Comparison of ENCODE assay signal across 3 cellular contexts in genomic region chr9:125969868-125970267, GRCh38.
TF ChIP-seq lines count a peak whose summit lies in the region.

No MANE protein-coding gene starts in this region.

TF ChIP-seq in SK-N-SH treated with all-trans-retinoic acid at 6 μM for 48 hours, 23 proteins besides CTCF, POLR2A, EP300 and RAD21 (continued from another document):
- no peak for TF ChIP-seq PATZ1 (CRISPR knock-in tag; IDR thresholded peaks at IDR 0.05; ENCODE audit: borderline replicate concordance)
- no peak for TF ChIP-seq ZFP3 (CRISPR knock-in tag; IDR thresholded peaks at IDR 0.05)
- no peak for TF ChIP-seq ARNTL (CRISPR knock-in tag; IDR thresholded peaks at IDR 0.05; ENCODE audit: borderline replicate concordance, low read depth)
- TF ChIP-seq ZNF8 (CRISPR knock-in tag; IDR thresholded peaks at IDR 0.05): no peak
- TF ChIP-seq, protein P1, sequence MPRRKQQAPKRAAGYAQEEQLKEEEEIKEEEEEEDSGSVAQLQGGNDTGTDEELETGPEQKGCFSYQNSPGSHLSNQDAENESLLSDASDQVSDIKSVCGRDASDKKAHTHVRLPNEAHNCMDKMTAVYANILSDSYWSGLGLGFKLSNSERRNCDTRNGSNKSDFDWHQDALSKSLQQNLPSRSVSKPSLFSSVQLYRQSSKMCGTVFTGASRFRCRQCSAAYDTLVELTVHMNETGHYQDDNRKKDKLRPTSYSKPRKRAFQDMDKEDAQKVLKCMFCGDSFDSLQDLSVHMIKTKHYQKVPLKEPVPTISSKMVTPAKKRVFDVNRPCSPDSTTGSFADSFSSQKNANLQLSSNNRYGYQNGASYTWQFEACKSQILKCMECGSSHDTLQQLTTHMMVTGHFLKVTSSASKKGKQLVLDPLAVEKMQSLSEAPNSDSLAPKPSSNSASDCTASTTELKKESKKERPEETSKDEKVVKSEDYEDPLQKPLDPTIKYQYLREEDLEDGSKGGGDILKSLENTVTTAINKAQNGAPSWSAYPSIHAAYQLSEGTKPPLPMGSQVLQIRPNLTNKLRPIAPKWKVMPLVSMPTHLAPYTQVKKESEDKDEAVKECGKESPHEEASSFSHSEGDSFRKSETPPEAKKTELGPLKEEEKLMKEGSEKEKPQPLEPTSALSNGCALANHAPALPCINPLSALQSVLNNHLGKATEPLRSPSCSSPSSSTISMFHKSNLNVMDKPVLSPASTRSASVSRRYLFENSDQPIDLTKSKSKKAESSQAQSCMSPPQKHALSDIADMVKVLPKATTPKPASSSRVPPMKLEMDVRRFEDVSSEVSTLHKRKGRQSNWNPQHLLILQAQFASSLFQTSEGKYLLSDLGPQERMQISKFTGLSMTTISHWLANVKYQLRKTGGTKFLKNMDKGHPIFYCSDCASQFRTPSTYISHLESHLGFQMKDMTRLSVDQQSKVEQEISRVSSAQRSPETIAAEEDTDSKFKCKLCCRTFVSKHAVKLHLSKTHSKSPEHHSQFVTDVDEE (CRISPR knock-in tag; IDR thresholded peaks at IDR 0.05): no peak
- no peak for TF ChIP-seq RARB (CRISPR knock-in tag; IDR thresholded peaks at IDR 0.05)
- TF ChIP-seq, protein P2, sequence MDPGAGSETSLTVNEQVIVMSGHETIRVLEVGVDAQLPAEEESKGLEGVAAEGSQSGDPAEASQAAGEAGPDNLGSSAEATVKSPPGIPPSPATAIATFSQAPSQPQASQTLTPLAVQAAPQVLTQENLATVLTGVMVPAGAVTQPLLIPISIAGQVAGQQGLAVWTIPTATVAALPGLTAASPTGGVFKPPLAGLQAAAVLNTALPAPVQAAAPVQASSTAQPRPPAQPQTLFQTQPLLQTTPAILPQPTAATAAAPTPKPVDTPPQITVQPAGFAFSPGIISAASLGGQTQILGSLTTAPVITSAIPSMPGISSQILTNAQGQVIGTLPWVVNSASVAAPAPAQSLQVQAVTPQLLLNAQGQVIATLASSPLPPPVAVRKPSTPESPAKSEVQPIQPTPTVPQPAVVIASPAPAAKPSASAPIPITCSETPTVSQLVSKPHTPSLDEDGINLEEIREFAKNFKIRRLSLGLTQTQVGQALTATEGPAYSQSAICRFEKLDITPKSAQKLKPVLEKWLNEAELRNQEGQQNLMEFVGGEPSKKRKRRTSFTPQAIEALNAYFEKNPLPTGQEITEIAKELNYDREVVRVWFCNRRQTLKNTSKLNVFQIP (CRISPR knock-in tag; IDR thresholded peaks at IDR 0.05; ENCODE audit: borderline replicate concordance, low read depth): no peak

TF ChIP-seq in SK-N-SH, 30 proteins besides CTCF, POLR2A, EP300 and RAD21 (continued from another document):
- TF ChIP-seq REST (IDR thresholded peaks at IDR 0.05; ENCODE audit: low read depth, low read length) (no peak), JUND (IDR thresholded peaks at IDR 0.05) (no peak), MXI1 (IDR thresholded peaks at IDR 0.05; ENCODE audit: low read depth, low read length) (no peak)
- TF ChIP-seq, protein P3, sequence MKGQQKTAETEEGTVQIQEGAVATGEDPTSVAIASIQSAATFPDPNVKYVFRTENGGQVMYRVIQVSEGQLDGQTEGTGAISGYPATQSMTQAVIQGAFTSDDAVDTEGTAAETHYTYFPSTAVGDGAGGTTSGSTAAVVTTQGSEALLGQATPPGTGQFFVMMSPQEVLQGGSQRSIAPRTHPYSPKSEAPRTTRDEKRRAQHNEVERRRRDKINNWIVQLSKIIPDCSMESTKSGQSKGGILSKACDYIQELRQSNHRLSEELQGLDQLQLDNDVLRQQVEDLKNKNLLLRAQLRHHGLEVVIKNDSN (IDR thresholded peaks at IDR 0.05; ENCODE audit: borderline replicate concordance, low read depth): no peak
- TF ChIP-seq, protein P4, sequence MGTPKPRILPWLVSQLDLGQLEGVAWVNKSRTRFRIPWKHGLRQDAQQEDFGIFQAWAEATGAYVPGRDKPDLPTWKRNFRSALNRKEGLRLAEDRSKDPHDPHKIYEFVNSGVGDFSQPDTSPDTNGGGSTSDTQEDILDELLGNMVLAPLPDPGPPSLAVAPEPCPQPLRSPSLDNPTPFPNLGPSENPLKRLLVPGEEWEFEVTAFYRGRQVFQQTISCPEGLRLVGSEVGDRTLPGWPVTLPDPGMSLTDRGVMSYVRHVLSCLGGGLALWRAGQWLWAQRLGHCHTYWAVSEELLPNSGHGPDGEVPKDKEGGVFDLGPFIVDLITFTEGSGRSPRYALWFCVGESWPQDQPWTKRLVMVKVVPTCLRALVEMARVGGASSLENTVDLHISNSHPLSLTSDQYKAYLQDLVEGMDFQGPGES (IDR thresholded peaks at IDR 0.05; ENCODE audit: low read depth, low read length): no peak

TF ChIP-seq in WTC11, 78 proteins besides CTCF, POLR2A, EP300 and RAD21 (continued from another document):
- TF ChIP-seq IRF1 (CRISPR knock-in tag; IDR thresholded peaks at IDR 0.05): no peak
- TF ChIP-seq, protein P3 (CRISPR knock-in tag; IDR thresholded peaks at IDR 0.05): no peak
- no peak for TF ChIP-seq JAZF1 (CRISPR knock-in tag; IDR thresholded peaks at IDR 0.05)
- no peak for TF ChIP-seq SOX15 (CRISPR knock-in tag; IDR thresholded peaks at IDR 0.05)
- TF ChIP-seq AFF4 (CRISPR knock-in tag; IDR thresholded peaks at IDR 0.05; ENCODE audit: borderline replicate concordance): no peak
- no peak for TF ChIP-seq ZNF396 (CRISPR knock-in tag; IDR thresholded peaks at IDR 0.05; ENCODE audit: borderline replicate concordance)
- TF ChIP-seq STAT6 (CRISPR knock-in tag; conservative IDR thresholded peaks at IDR 0.05; ENCODE audit: low read depth): no peak
- TF ChIP-seq, protein P5, sequence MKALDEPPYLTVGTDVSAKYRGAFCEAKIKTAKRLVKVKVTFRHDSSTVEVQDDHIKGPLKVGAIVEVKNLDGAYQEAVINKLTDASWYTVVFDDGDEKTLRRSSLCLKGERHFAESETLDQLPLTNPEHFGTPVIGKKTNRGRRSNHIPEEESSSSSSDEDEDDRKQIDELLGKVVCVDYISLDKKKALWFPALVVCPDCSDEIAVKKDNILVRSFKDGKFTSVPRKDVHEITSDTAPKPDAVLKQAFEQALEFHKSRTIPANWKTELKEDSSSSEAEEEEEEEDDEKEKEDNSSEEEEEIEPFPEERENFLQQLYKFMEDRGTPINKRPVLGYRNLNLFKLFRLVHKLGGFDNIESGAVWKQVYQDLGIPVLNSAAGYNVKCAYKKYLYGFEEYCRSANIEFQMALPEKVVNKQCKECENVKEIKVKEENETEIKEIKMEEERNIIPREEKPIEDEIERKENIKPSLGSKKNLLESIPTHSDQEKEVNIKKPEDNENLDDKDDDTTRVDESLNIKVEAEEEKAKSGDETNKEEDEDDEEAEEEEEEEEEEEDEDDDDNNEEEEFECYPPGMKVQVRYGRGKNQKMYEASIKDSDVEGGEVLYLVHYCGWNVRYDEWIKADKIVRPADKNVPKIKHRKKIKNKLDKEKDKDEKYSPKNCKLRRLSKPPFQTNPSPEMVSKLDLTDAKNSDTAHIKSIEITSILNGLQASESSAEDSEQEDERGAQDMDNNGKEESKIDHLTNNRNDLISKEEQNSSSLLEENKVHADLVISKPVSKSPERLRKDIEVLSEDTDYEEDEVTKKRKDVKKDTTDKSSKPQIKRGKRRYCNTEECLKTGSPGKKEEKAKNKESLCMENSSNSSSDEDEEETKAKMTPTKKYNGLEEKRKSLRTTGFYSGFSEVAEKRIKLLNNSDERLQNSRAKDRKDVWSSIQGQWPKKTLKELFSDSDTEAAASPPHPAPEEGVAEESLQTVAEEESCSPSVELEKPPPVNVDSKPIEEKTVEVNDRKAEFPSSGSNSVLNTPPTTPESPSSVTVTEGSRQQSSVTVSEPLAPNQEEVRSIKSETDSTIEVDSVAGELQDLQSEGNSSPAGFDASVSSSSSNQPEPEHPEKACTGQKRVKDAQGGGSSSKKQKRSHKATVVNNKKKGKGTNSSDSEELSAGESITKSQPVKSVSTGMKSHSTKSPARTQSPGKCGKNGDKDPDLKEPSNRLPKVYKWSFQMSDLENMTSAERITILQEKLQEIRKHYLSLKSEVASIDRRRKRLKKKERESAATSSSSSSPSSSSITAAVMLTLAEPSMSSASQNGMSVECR (CRISPR knock-in tag; IDR thresholded peaks at IDR 0.05; ENCODE audit: borderline replicate concordance): no peak
- no peak for TF ChIP-seq ZBTB21 (CRISPR knock-in tag; IDR thresholded peaks at IDR 0.05; ENCODE audit: borderline replicate concordance)
- TF ChIP-seq NFYB (CRISPR knock-in tag; conservative IDR thresholded peaks at IDR 0.05; ENCODE audit: low read depth): no peak
- no peak for TF ChIP-seq FOXJ3 (CRISPR knock-in tag; IDR thresholded peaks at IDR 0.05; ENCODE audit: borderline replicate concordance)
- no peak for TF ChIP-seq ZNF219 (CRISPR knock-in tag; IDR thresholded peaks at IDR 0.05; ENCODE audit: borderline replicate concordance)
- TF ChIP-seq SMAD3 (CRISPR knock-in tag; IDR thresholded peaks at IDR 0.05; ENCODE audit: borderline replicate concordance): no peak
- TF ChIP-seq, protein P6, sequence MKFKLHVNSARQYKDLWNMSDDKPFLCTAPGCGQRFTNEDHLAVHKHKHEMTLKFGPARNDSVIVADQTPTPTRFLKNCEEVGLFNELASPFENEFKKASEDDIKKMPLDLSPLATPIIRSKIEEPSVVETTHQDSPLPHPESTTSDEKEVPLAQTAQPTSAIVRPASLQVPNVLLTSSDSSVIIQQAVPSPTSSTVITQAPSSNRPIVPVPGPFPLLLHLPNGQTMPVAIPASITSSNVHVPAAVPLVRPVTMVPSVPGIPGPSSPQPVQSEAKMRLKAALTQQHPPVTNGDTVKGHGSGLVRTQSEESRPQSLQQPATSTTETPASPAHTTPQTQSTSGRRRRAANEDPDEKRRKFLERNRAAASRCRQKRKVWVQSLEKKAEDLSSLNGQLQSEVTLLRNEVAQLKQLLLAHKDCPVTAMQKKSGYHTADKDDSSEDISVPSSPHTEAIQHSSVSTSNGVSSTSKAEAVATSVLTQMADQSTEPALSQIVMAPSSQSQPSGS (CRISPR knock-in tag; IDR thresholded peaks at IDR 0.05; ENCODE audit: borderline replicate concordance, low read depth): no peak
- TF ChIP-seq NFE2L1 (CRISPR knock-in tag; IDR thresholded peaks at IDR 0.05): no peak
- TF ChIP-seq ATF1 (CRISPR knock-in tag; IDR thresholded peaks at IDR 0.05): no peak
